8 cellular contexts compared by ENCODE assay signal in genomic region chr15:78437107-78437761, GRCh38. TPM values are rescaled to one million over a fixed set of nuclear protein-coding genes. Genes with fewer than 3 reads are reported as not detected.
DNase-seq lines count a peak whose midpoint lies in the region; ATAC-seq and TF ChIP-seq lines count a peak whose summit lies in the region.

No MANE protein-coding gene starts in this region.

- no peak for TF ChIP-seq POLR2A in stomach (IDR thresholded peaks at IDR 0.05)

- peak overlapping the region; percentile 94 for H3K27ac Mint-ChIP-seq in activated T-helper 2 cell treated with anti-CD3 and anti-CD28 coated beads, Interferon-gamma antibody, Interleukin-2, Interleukin-4, amounts not matched to agents 10 μg/mL and 5 μg/mL and 100 μg/mL, durations not matched to agents 14 hours and 24 hours and 36 hours

- ATAC-seq in HG03066 (IDR thresholded peaks at IDR 0.05; ENCODE audit: low read depth, unreplicated experiment), result peak; percentile 2

- no peaks in the 10 kb centered on the region for H3K27me3 Mint-ChIP-seq in activated T-helper 2 cell treated with anti-CD3 and anti-CD28 coated beads, Interferon-gamma antibody, Interleukin-2, Interleukin-4, amounts not matched to agents 10 μg/mL and 5 μg/mL and 100 μg/mL, durations not matched to agents 14 hours and 24 hours and 36 hours (ENCODE audit: low read depth)

- peaks cover 33% of the 10 kb centered on the region for H3K4me1 Mint-ChIP-seq in activated T-helper 2 cell treated with anti-CD3 and anti-CD28 coated beads, Interferon-gamma antibody, Interleukin-2, Interleukin-4, amounts not matched to agents 10 μg/mL and 5 μg/mL and 100 μg/mL, durations not matched to agents 14 hours and 24 hours and 36 hours (ENCODE audit: low read depth)

- H3K36me3 Mint-ChIP-seq in activated T-helper 2 cell treated with anti-CD3 and anti-CD28 coated beads, Interferon-gamma antibody, Interleukin-2, Interleukin-4, amounts not matched to agents 10 μg/mL and 5 μg/mL and 100 μg/mL, durations not matched to agents 14 hours and 24 hours and 36 hours (ENCODE audit: low read depth), result peaks cover 26% of the 10 kb centered on the region

- DNase-seq in activated T-helper 2 cell treated with anti-CD3 and anti-CD28 coated beads, Interferon-gamma antibody, Interleukin-2, Interleukin-4, amounts not matched to agents 10 μg/mL and 5 μg/mL and 100 μg/mL, durations not matched to agents 14 hours and 24 hours and 36 hours (ENCODE audit: low spot score), result no peak
- DNase-seq in stomach (no peak), cerebellar nuclear complex (lab: John Stamatoyannopoulos, UW) (no peak), NCI-H345 (lab: John Stamatoyannopoulos, UW) (no peak), middle frontal gyrus (ENCODE audit: extremely low spot score, low spot score) (no peak)

- peaks cover 4% of the 10 kb centered on the region; the same call in 1 of the 2 replicates for H3K4me1 ChIP-seq in ES-I3 (ENCODE audit: insufficient read depth, low read length)
- no peaks in the 10 kb centered on the region for H3K4me1 ChIP-seq in iPS-15b (ENCODE audit: control insufficient read depth, insufficient read depth, low read length)
- peaks cover 22 to 44% (median 38%) of the 10 kb centered on the region in 4 donors for H3K4me1 ChIP-seq in stomach

- intact Hi-C loops in activated T-helper 2 cell treated with anti-CD3 and anti-CD28 coated beads, Interferon-gamma antibody, Interleukin-2, Interleukin-4, amounts not matched to agents 10 μg/mL and 5 μg/mL and 100 μg/mL, durations not matched to agents 14 hours and 24 hours and 36 hours (cut with micrococcal nuclease), result loop anchor here (5.0 to 10.0 kb wide), 5 partner anchors 70 to 435 kb away; partner anchors contain the start of genes HYKK, MORF4L1 and SKIC8
- intact Hi-C loops in stomach (cut with DNase I; ENCODE audit: low total_unique reads), result no loop called here

- WGBS in stomach, 5 donors, result 12 to 18% (median 15%) methylated on average over 11 of the region's 11 CpGs

- H3K4me3 ChIP-seq in iPS-15b (ENCODE audit: low read depth, low read length) (peak overlapping the region; percentile 90), stomach (peak overlapping the region; percentile 92 to 97 (median 94))

- H3K9ac ChIP-seq in ES-I3 (ENCODE audit: low read depth, low read length) (peak overlapping the region; percentile 91), iPS-15b (ENCODE audit: low read depth, low read length) (peak overlapping the region; percentile 71)

- TF ChIP-seq EP300 in stomach (IDR thresholded peaks at IDR 0.05), result no peak

- H3K27ac ChIP-seq in stomach, result peak overlapping the region; percentile 86 to 97 (median 95)

- H3K9me3 ChIP-seq in ES-I3 (ENCODE audit: control insufficient read depth, insufficient read depth, low read length) (no peaks in the 10 kb centered on the region), iPS-15b (ENCODE audit: control insufficient read depth, insufficient read depth, low read length) (no peaks in the 10 kb centered on the region), stomach (no peaks in the 10 kb centered on the region)

- no peak for TF ChIP-seq CTCF in stomach (IDR thresholded peaks at IDR 0.05)

- H3K4me3 Mint-ChIP-seq in activated T-helper 2 cell treated with anti-CD3 and anti-CD28 coated beads, Interferon-gamma antibody, Interleukin-2, Interleukin-4, amounts not matched to agents 10 μg/mL and 5 μg/mL and 100 μg/mL, durations not matched to agents 14 hours and 24 hours and 36 hours (ENCODE audit: low read depth), result peak overlapping the region; percentile 87

- H3K36me3 ChIP-seq in ES-I3 (ENCODE audit: insufficient read depth, low read length) (peaks cover under 1% of the 10 kb centered on the region), iPS-15b (ENCODE audit: control insufficient read depth, insufficient read depth, low read length) (peaks cover 6% of the 10 kb centered on the region), stomach (peaks cover 0 to 25% (median 22%) of the 10 kb centered on the region in 4 donors)

- H3K27me3 ChIP-seq in iPS-15b (ENCODE audit: control insufficient read depth, insufficient read depth, low read length) (no peaks in the 10 kb centered on the region), stomach (no peaks in the 10 kb centered on the region)

- H3K9me3 Mint-ChIP-seq in activated T-helper 2 cell treated with anti-CD3 and anti-CD28 coated beads, Interferon-gamma antibody, Interleukin-2, Interleukin-4, amounts not matched to agents 10 μg/mL and 5 μg/mL and 100 μg/mL, durations not matched to agents 14 hours and 24 hours and 36 hours, result no peaks in the 10 kb centered on the region

RNA-seq across cellular contexts. Expression of gene IREB2, which starts 0.8 kb away (rescaled TPM):
- total RNA-seq in activated T-helper 2 cell treated with anti-CD3 and anti-CD28 coated beads, Interferon-gamma antibody, Interleukin-2, Interleukin-4, amounts not matched to agents 10 μg/mL and 5 μg/mL and 100 μg/mL, durations not matched to agents 14 hours and 24 hours and 36 hours, result 97.8 and 101 TPM in 2 replicates
- total RNA-seq in stomach, result 100 to 1,000 TPM in 4 of 5 donors, 10 to 100 TPM in 1; 34.1 to 248 (median 130) TPM
- 1 to 10 TPM; 7.0 to 9.0 (median 8.5) TPM for polyA plus RNA-seq in stomach
